In genomic region chr2:64204006-64204632, GRCh38 we compare ENCODE assay signal across 8 cellular contexts. TPM values are rescaled to one million over a fixed set of nuclear protein-coding genes. Genes with fewer than 3 reads are reported as not detected.
DNase-seq lines count a peak whose midpoint lies in the region; ATAC-seq, FAIRE-seq and TF ChIP-seq lines count a peak whose summit lies in the region.

No MANE protein-coding gene starts in this region.

- H3K4me2 ChIP-seq in GM12878 (ENCODE audit: control insufficient read depth, insufficient read depth), result peak overlapping the region; percentile 79

- H3K4me3 ChIP-seq in GM12878, result peak overlapping the region; percentile 9; the same call in 1 of the 2 replicates

- H3K9ac ChIP-seq in GM12878 (ENCODE audit: control insufficient read depth, insufficient read depth, low read length), result peak overlapping the region; percentile 62

- peak; percentile 38 to 80; a peak in 2 of 4 replicates for TF ChIP-seq EP300 in GM12878 (IDR thresholded peaks at IDR 0.05; ENCODE audit: borderline replicate concordance in 1 of 2, control insufficient read depth in 1 of 2, low read depth in 2 of 2, low read length in 2 of 2)

- H3K36me3 ChIP-seq in GM12878 (ENCODE audit: control insufficient read depth in 2 of 2, insufficient read depth in 2 of 2, low read length in 1 of 2), result no peaks in the 10 kb centered on the region

- in situ Hi-C loops in GM12878 (cut with MboI), result no loop called here

- DNase-seq in RPMI7951 (ENCODE audit: low read depth) (peak; percentile 73), GM12878 (ENCODE audit: low read depth, low spot score) (peak; percentile 88), iris pigment epithelial cell (ENCODE audit: low read depth) (peak; percentile 90), T1000 (lab: John Stamatoyannopoulos, UW) (no peak), SK-N-DZ (ENCODE audit: low spot score) (no peak)
- peak; percentile 24 for DNase-seq in stimulated activated CD4-positive, alpha-beta T cell treated with anti-CD3 and anti-CD28 coated beads, Interleukin-12 subunit alpha, Interleukin-12 subunit beta, amount 100 ng/mL, for 4 hours

- CTCF ChIA-PET in GM12878 (lab: Yijun Ruan, JAX), result interaction anchor here (0.6 to 3.4 kb wide), 13 partner anchors 11 to 154 kb away, joined by 3 to 24 read pairs (median 3); no protein-coding TSS in a partner anchor

- TF ChIP-seq POLR2A in GM12878 (IDR thresholded peaks at IDR 0.05; ENCODE audit: low read depth, low read length), result peak; percentile 68

- under 1% methylated on average over 11 of the region's 12 CpGs for WGBS in GM12878 (ENCODE audit: insufficient coverage, insufficient replicate concordance, low lambda C conversion rate, missing lambda C conversion rate)

- BruUV-seq in GM12878 (replicated peaks; lab: Mats Ljungman, UMichigan), result no TSS peak

- RAD21 ChIA-PET in GM12878 (lab: Charles Lee; ENCODE audit: unreplicated experiment), result interaction anchor here (0.7 to 6.3 kb wide), 23 partner anchors 8 to 450 kb away, joined by 3 to 93 read pairs (median 8); partner anchors contain the start of gene SERTAD2

- no peaks in the 10 kb centered on the region for H3K27me3 ChIP-seq in GM12878 (replicated peaks in 1 of 2; ENCODE audit: control insufficient read depth in 2 of 2, insufficient read depth in 2 of 2, low read length in 1 of 2)

- no peaks in the 10 kb centered on the region for H3K79me2 ChIP-seq in GM12878 (ENCODE audit: control insufficient read depth, insufficient read depth, low read length)

- intact Hi-C loops in GM12878 (cut with micrococcal nuclease; ENCODE audit: unreplicated experiment), result loop anchor here (1.0 to 2.0 kb wide), 3 partner anchors 9 to 123 kb away; no protein-coding TSS in a partner anchor

- no peak for FAIRE-seq in GM12878 (lab: Jason Lieb, UNC)

- peak overlapping the region; percentile 78 for H2AFZ ChIP-seq in GM12878 (ENCODE audit: control insufficient read depth, low read depth, low read length)

- H3K9me3 ChIP-seq in GM12878 (replicated peaks; ENCODE audit: control insufficient read depth, insufficient read depth, low read length), result no peaks in the 10 kb centered on the region

- no peak for TF ChIP-seq CTCF in GM12878 (IDR thresholded peaks at IDR 0.05 in 2 of 3, conservative IDR thresholded peaks at IDR 0.05 in 1 of 3; ENCODE audit: control insufficient read depth in 2 of 3, extremely low read depth in 1 of 3, insufficient read depth in 1 of 3, low read depth in 3 of 3, low read length in 3 of 3)

- no peaks in the 10 kb centered on the region for H4K20me1 ChIP-seq in GM12878 (ENCODE audit: control insufficient read depth, insufficient read depth)

- TF ChIP-seq RAD21 in GM12878 (IDR thresholded peaks at IDR 0.05; ENCODE audit: insufficient read depth, low read depth, low read length), result no peak

- peak; percentile 56 for ATAC-seq in GM18858 (IDR thresholded peaks at IDR 0.05; ENCODE audit: unreplicated experiment)
- peak; percentile 75 for ATAC-seq in HG02798 (IDR thresholded peaks at IDR 0.05; ENCODE audit: poor library complexity, unreplicated experiment)
- peak; percentile 76 for ATAC-seq in GM12878

- POLR2A ChIA-PET in GM12878 (lab: Charles Lee), result interaction anchor here (0.7 to 4.0 kb wide), 28 partner anchors 8 to 155 kb away, joined by 3 to 59 read pairs (median 4); no protein-coding TSS in a partner anchor

- H3K27ac ChIP-seq in GM12878 (ENCODE audit: control insufficient read depth, insufficient read depth), result peak overlapping the region; percentile 75

- SMC1A ChIA-PET in GM12878 (lab: Charles Lee; ENCODE audit: uncharacterized antibody, unreplicated experiment), result interaction anchor here (0.8 to 7.4 kb wide), 24 partner anchors 8 to 154 kb away, joined by 3 to 110 read pairs (median 7); no protein-coding TSS in a partner anchor

- peaks cover 50% of the 10 kb centered on the region for H3K4me1 ChIP-seq in GM12878 (ENCODE audit: control insufficient read depth, insufficient read depth, low read length)

TF ChIP-seq in GM12878, 131 proteins besides CTCF, POLR2A, EP300 and RAD21 (continues in another document):
- TF ChIP-seq NFIC (IDR thresholded peaks at IDR 0.05; ENCODE audit: low read depth, low read length) (peak; percentile 89), SREBF1 (IDR thresholded peaks at IDR 0.05; ENCODE audit: low read length) (no peak), GATAD2B (conservative IDR thresholded peaks at IDR 0.05; ENCODE audit: low read depth) (peak; percentile 79; the same call in 1 of the 2 replicates), E2F4 (IDR thresholded peaks at IDR 0.05; ENCODE audit: low read depth, low read length) (no peak), MXI1 (IDR thresholded peaks at IDR 0.05; ENCODE audit: low read depth, low read length) (peak; percentile 84), NR2C1 (IDR thresholded peaks at IDR 0.05) (no peak), MEF2A (IDR thresholded peaks at IDR 0.05; ENCODE audit: insufficient read depth, low read depth, low read length) (peak; percentile 57; the same call in 1 of the 2 replicates), RELA (IDR thresholded peaks at IDR 0.05; ENCODE audit: borderline replicate concordance, partially characterized antibody) (peak; percentile 98), NR2C2 (IDR thresholded peaks at IDR 0.05; ENCODE audit: borderline replicate concordance, control insufficient read depth, insufficient read length, low read depth) (no peak), TCF12 (IDR thresholded peaks at IDR 0.05; ENCODE audit: low read depth, low read length) (peak; percentile 53), ATF7 (IDR thresholded peaks at IDR 0.05; ENCODE audit: low read depth) (0 out of 2 replicates have a peak, but pooled peaks have one; percentile 34), ZBED1 (IDR thresholded peaks at IDR 0.05; ENCODE audit: borderline replicate concordance) (peak; percentile 52; the same call in 1 of the 2 replicates), CEBPB (IDR thresholded peaks at IDR 0.05; ENCODE audit: borderline replicate concordance in 1 of 2, low read depth in 2 of 2, low read length in 2 of 2) (no peak), ZNF274 (IDR thresholded peaks at IDR 0.05; ENCODE audit: insufficient read depth, insufficient read length) (no peak)
- TF ChIP-seq, protein P1, sequence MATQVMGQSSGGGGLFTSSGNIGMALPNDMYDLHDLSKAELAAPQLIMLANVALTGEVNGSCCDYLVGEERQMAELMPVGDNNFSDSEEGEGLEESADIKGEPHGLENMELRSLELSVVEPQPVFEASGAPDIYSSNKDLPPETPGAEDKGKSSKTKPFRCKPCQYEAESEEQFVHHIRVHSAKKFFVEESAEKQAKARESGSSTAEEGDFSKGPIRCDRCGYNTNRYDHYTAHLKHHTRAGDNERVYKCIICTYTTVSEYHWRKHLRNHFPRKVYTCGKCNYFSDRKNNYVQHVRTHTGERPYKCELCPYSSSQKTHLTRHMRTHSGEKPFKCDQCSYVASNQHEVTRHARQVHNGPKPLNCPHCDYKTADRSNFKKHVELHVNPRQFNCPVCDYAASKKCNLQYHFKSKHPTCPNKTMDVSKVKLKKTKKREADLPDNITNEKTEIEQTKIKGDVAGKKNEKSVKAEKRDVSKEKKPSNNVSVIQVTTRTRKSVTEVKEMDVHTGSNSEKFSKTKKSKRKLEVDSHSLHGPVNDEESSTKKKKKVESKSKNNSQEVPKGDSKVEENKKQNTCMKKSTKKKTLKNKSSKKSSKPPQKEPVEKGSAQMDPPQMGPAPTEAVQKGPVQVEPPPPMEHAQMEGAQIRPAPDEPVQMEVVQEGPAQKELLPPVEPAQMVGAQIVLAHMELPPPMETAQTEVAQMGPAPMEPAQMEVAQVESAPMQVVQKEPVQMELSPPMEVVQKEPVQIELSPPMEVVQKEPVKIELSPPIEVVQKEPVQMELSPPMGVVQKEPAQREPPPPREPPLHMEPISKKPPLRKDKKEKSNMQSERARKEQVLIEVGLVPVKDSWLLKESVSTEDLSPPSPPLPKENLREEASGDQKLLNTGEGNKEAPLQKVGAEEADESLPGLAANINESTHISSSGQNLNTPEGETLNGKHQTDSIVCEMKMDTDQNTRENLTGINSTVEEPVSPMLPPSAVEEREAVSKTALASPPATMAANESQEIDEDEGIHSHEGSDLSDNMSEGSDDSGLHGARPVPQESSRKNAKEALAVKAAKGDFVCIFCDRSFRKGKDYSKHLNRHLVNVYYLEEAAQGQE (IDR thresholded peaks at IDR 0.05; ENCODE audit: low read depth, low read length), result no peak

RNA-seq across cellular contexts. Expression of gene PELI1, which starts 59.9 kb away (rescaled TPM):
- total RNA-seq in RPMI7951 (2014; rRNA removed; shearing (Covaris generic)), result 4.6 and 6.2 TPM in 2 replicates
- total RNA-seq in GM12878 (2013; cell fraction: nucleolus; rRNA removed), result 104 and 128 TPM in 2 replicates
- total RNA-seq in GM12878 (2014; rRNA removed) (40.7 and 46.1 TPM in 2 replicates), GM12878 (2014; rRNA removed; fragmentation: Illumina TruSeq; extraction: Trizol) (32.9 and 33.9 TPM in 2 replicates), GM12878 (2021) (54.6 and 55.4 TPM in 2 replicates)
- polyA plus RNA-seq in GM12878 (2011; ENCODE audit: low read depth), result 19.2 TPM
- polyA plus RNA-seq in GM12878 (2011; rRNA removed) (92.0 and 137 TPM in 2 replicates), GM12878 (2014; fragmentation: Illumina TruSeq; extraction: Trizol) (38.9 and 47.6 TPM in 2 replicates), GM12878 (2014; fragmentation: Nextera tagmentation; extraction: Ambion mirVana) (10 to 100 TPM; 12.1 to 13.2 TPM), GM12878 (2014; rRNA removed) (35.0 and 36.7 TPM in 2 replicates), GM12878 (2016; fragmentation: Nextera tagmentation; extraction: Ambion mirVana) (10 to 100 TPM; 43.9 to 45.3 TPM)
- polyA plus RNA-seq in GM12878 (2011; cell fraction: cytosol; rRNA removed), result 36.5 and 40.9 TPM in 2 replicates
- 48.4 and 49.6 TPM in 2 replicates for polyA plus RNA-seq in GM12878 (2011; cell fraction: nucleus; rRNA removed)
- 24.6 and 25.7 TPM in 2 replicates for polyA plus RNA-seq in GM12878 (2012)
- polyA minus RNA-seq in GM12878 (2011; rRNA and poly(A)+ RNA removed), result 60.6 and 77.2 TPM in 2 replicates
- 25.8 and 30.8 TPM in 2 replicates for polyA minus RNA-seq in GM12878 (2011; cell fraction: cytosol; rRNA and poly(A)+ RNA removed)
- 71.6 and 122 TPM in 2 replicates for polyA minus RNA-seq in GM12878 (2011; cell fraction: nucleus; rRNA and poly(A)+ RNA removed)
- 22.4 and 28.5 TPM in 2 replicates for polyA plus RNA-seq in SK-N-DZ (2014; cell fraction: cytosol; rRNA removed)
- 16.0 and 29.4 TPM in 2 replicates for polyA plus RNA-seq in SK-N-DZ (2014; cell fraction: nucleus; rRNA removed)

Comparison
In these comparisons a context has a peak if more than half of its experiments do, and no peak if none do; other contexts are left out.
1. DNase-seq: peak in RPMI7951 (single experiment), GM12878 (single experiment), iris pigment epithelial cell (single experiment) and stimulated activated CD4-positive, alpha-beta T cell treated with anti-CD3 and anti-CD28 coated beads, Interleukin-12 subunit alpha, Interleukin-12 subunit beta, amount 100 ng/mL, for 4 hours (single experiment); none in T1000 (single experiment) and SK-N-DZ (single experiment).
2. Peak in every context shown above with its lines, with median percentiles within 50 percentile points of each other: ATAC-seq.